7 cellular contexts compared by ENCODE assay signal in genomic region chr10:97072851-97073665, GRCh38.
DNase-seq lines count a peak whose midpoint lies in the region; ATAC-seq and TF ChIP-seq lines count a peak whose summit lies in the region.

No MANE protein-coding gene starts in this region.

- no peak for ATAC-seq in HG03196 (IDR thresholded peaks at IDR 0.05; ENCODE audit: unreplicated experiment)

- intact Hi-C loops in left ventricle myocardium inferior (cut with micrococcal nuclease): loop anchor here (5.0 kb wide), 1 partner anchor 134 kb away; no protein-coding TSS in a partner anchor

- H3K36me3 ChIP-seq in left ventricle myocardium inferior: no peaks in the 10 kb centered on the region

- H3K27ac ChIP-seq in left ventricle myocardium inferior (replicated peaks): no peak overlapping the region

- no peak for TF ChIP-seq POLR2A in NB4 (IDR thresholded peaks at IDR 0.05; ENCODE audit: extremely low read depth, insufficient read length)

- peak; percentile 92 for TF ChIP-seq CTCF in GM12875 (IDR thresholded peaks at IDR 0.05; ENCODE audit: borderline replicate concordance, insufficient read depth, low read depth, low read length)
- TF ChIP-seq CTCF in NB4 (IDR thresholded peaks at IDR 0.05; ENCODE audit: low read depth, low read length): peak; percentile 95
- peak; percentile 95 for TF ChIP-seq CTCF in left ventricle myocardium inferior (IDR thresholded peaks at IDR 0.05; ENCODE audit: borderline replicate concordance)
- TF ChIP-seq CTCF in retinal pigment epithelial cell (conservative IDR thresholded peaks at IDR 0.05; ENCODE audit: low read depth, low read length): peak; percentile 97

- H3K9me3 ChIP-seq in left ventricle myocardium inferior (replicated peaks): peaks cover 4% of the 10 kb centered on the region

- H3K4me3 ChIP-seq in GM12875 (ENCODE audit: low read depth, low read length) (no peak overlapping the region), NB4 (ENCODE audit: low read depth, low read length) (no peak overlapping the region), left ventricle myocardium inferior (no peak overlapping the region), retinal pigment epithelial cell (ENCODE audit: low read length) (no peak overlapping the region)

- no peaks in the 10 kb centered on the region for H3K4me1 ChIP-seq in left ventricle myocardium inferior

- DNase-seq in NB4 (ENCODE audit: low read depth) (peak; percentile 84), T follicular helper cell (ENCODE audit: low read depth) (peak; percentile 59), amniotic epithelial cell (ENCODE audit: low read depth) (peak; percentile 58), left ventricle myocardium inferior (peak; percentile 80), retinal pigment epithelial cell (ENCODE audit: low read depth) (peak; percentile 31)

- H3K27me3 ChIP-seq in left ventricle myocardium inferior (ENCODE audit: low read depth): peaks cover 86% of the 10 kb centered on the region

Comparison
In these comparisons a context has a peak if more than half of its experiments do, and no peak if none do; other contexts are left out.
1. DNase-seq: peak in every context shown above with its lines; median percentile 84 in NB4; 80 in left ventricle myocardium inferior; 59 in T follicular helper cell; 58 in amniotic epithelial cell; 31 in retinal pigment epithelial cell.